ENCODE assay signal across 8 cellular contexts in genomic region chr2:235595420-235596010, GRCh38.
DNase-seq lines count a peak whose midpoint lies in the region; ATAC-seq, FAIRE-seq and TF ChIP-seq lines count a peak whose summit lies in the region.

No MANE protein-coding gene starts in this region.

- peaks cover 1% of the 10 kb centered on the region for H3K36me3 Mint-ChIP-seq in effector memory CD8-positive, alpha-beta T cell (ENCODE audit: insufficient read depth)

- DNase-seq in GM03348 (ENCODE audit: low spot score) (peak; percentile 83), NCI-H1092 (lab: John Stamatoyannopoulos, UW) (peak; percentile 18), lung (ENCODE audit: low spot score) (peak; percentile 51), suprapubic skin (ENCODE audit: low spot score in 2 of 2) (peak; percentile 87)
- peak; percentile 52 to 53 (median 52) for DNase-seq in effector memory CD8-positive, alpha-beta T cell
- no peak for DNase-seq in activated CD4-positive, CD25-positive, alpha-beta regulatory T cell treated with anti-CD3 and anti-CD28 coated beads, Interleukin-2, amount 50 U/mL, for 72 hours

- H3K4me3 Mint-ChIP-seq in effector memory CD8-positive, alpha-beta T cell: no peak overlapping the region

- no peak for TF ChIP-seq POLR2A in suprapubic skin (IDR thresholded peaks at IDR 0.05)

- H3K4me3 ChIP-seq in lung (no peak overlapping the region), suprapubic skin (no peak overlapping the region)

- WGBS in lung, 2 donors: 44 to 45% methylated on average over 10 of the region's 10 CpGs
- WGBS in suprapubic skin: 35% methylated on average over 10 of the region's 10 CpGs

- no peaks in the 10 kb centered on the region for H3K27me3 Mint-ChIP-seq in effector memory CD8-positive, alpha-beta T cell

- H3K36me3 ChIP-seq in lung (ENCODE audit: control insufficient read depth in 2 of 2, insufficient read depth in 2 of 2, low read length in 2 of 2) (no peaks in the 10 kb centered on the region), suprapubic skin (no peaks in the 10 kb centered on the region)

- ATAC-seq in effector memory CD8-positive, alpha-beta T cell (replicated peaks): peak; percentile 71
- peak; percentile 64 for ATAC-seq in lung (ENCODE audit: insufficient read depth, low FRiP score)

- peak; percentile 66 for TF ChIP-seq CTCF in lung (IDR thresholded peaks at IDR 0.05; ENCODE audit: control extremely low read depth, extremely low read depth)
- TF ChIP-seq CTCF in suprapubic skin (IDR thresholded peaks at IDR 0.05): peak; percentile 76

- peaks cover 0 to 8% of the 10 kb centered on the region in 2 donors for H3K4me1 Mint-ChIP-seq in effector memory CD8-positive, alpha-beta T cell (ENCODE audit: low read depth in 2 of 2)

- H3K9me3 ChIP-seq in lung (ENCODE audit: control insufficient read depth in 2 of 2, insufficient read depth in 1 of 2, low read length in 1 of 2) (no peaks in the 10 kb centered on the region), suprapubic skin (no peaks in the 10 kb centered on the region)

- H3K27ac ChIP-seq in lung (ENCODE audit: low read depth in 1 of 2, low read length in 1 of 2) (no peak overlapping the region), suprapubic skin (no peak overlapping the region)

- H3K9me3 Mint-ChIP-seq in effector memory CD8-positive, alpha-beta T cell: no peaks in the 10 kb centered on the region

- no peak overlapping the region for H3K27ac Mint-ChIP-seq in effector memory CD8-positive, alpha-beta T cell

- H3K27me3 ChIP-seq in lung (ENCODE audit: control insufficient read depth, insufficient read depth) (no peaks in the 10 kb centered on the region), suprapubic skin (no peaks in the 10 kb centered on the region)

- no peak for TF ChIP-seq EP300 in suprapubic skin (IDR thresholded peaks at IDR 0.05)

- FAIRE-seq in A204.1 (lab: Jason Lieb, UNC) (peak; percentile 39), TTC549 (lab: Jason Lieb, UNC) (peak; percentile 28)

- H3K4me1 ChIP-seq in lung (ENCODE audit: control insufficient read depth in 2 of 2, insufficient read depth in 2 of 2, low read length in 2 of 2) (peaks cover 0 to 6% of the 10 kb centered on the region in 2 donors), suprapubic skin (peaks cover 4% of the 10 kb centered on the region)
